22 cellular contexts compared by ENCODE assay signal in genomic region chr14:22526744-22527143, GRCh38.
DNase-seq lines count a peak whose midpoint lies in the region; ATAC-seq and TF ChIP-seq lines count a peak whose summit lies in the region.
"Had no signal": no experiment of that assay in that cellular context is flagged by ENCODE, and none has a peak within 500 bp of the region (broad histone marks: within the 10 kb centered on the region; RNA-seq: fewer than 3 reads in every experiment).

No MANE protein-coding gene starts in this region.

- TF ChIP-seq CTCF in CD8-positive, alpha-beta T cell (IDR thresholded peaks at IDR 0.05): no peak
- TF ChIP-seq CTCF in activated CD8-positive, alpha-beta T cell treated with anti-CD3 and anti-CD28 coated beads for 36 hours (IDR thresholded peaks at IDR 0.05): no peak

- peak overlapping the region; percentile 86 for H3K4me3 Mint-ChIP-seq in activated T-cell treated with anti-CD3 and anti-CD28 coated beads, Interleukin-2, amount 50 U/mL, for 24 hours
- peak overlapping the region; percentile 86 for H3K4me3 Mint-ChIP-seq in CD8-positive, alpha-beta T cell
- peak overlapping the region; percentile 79 for H3K4me3 Mint-ChIP-seq in activated CD8-positive, alpha-beta T cell treated with anti-CD3 and anti-CD28 coated beads for 36 hours
- H3K4me3 Mint-ChIP-seq in memory B cell: peak overlapping the region; percentile 58

- H3K27me3 Mint-ChIP-seq in activated T-cell treated with anti-CD3 and anti-CD28 coated beads, Interleukin-2, amount 50 U/mL, for 24 hours: no peaks in the 10 kb centered on the region
- no peaks in the 10 kb centered on the region for H3K27me3 Mint-ChIP-seq in CD8-positive, alpha-beta T cell (ENCODE audit: low read depth)
- no peaks in the 10 kb centered on the region for H3K27me3 Mint-ChIP-seq in activated CD8-positive, alpha-beta T cell treated with anti-CD3 and anti-CD28 coated beads for 36 hours
- no peaks in the 10 kb centered on the region for H3K27me3 Mint-ChIP-seq in memory B cell

- H3K4me3 ChIP-seq in CD8-positive, alpha-beta T cell (ENCODE audit: low read depth, low read length): peak overlapping the region; percentile 61
- H3K4me3 ChIP-seq: gastroesophageal sphincter, tibial nerve had no signal

- H3K36me3 ChIP-seq in CD8-positive, alpha-beta T cell (ENCODE audit: insufficient read depth, low read length): peaks cover 36% of the 10 kb centered on the region
- H3K36me3 ChIP-seq: gastroesophageal sphincter, tibial nerve had no signal

- no peaks in the 10 kb centered on the region for H3K9me3 ChIP-seq in CD8-positive, alpha-beta T cell (ENCODE audit: low read length)
- H3K9me3 ChIP-seq: gastroesophageal sphincter, tibial nerve had no signal

- H3K27ac Mint-ChIP-seq in activated T-cell treated with anti-CD3 and anti-CD28 coated beads, Interleukin-2, amount 50 U/mL, for 24 hours: peak overlapping the region; percentile 99
- peak overlapping the region; percentile 99 for H3K27ac Mint-ChIP-seq in CD8-positive, alpha-beta T cell
- H3K27ac Mint-ChIP-seq in activated CD8-positive, alpha-beta T cell treated with anti-CD3 and anti-CD28 coated beads for 36 hours: peak overlapping the region; percentile 96
- peak overlapping the region; percentile 31 for H3K27ac Mint-ChIP-seq in memory B cell

- CTCF ChIA-PET in CD8-positive, alpha-beta T cell (lab: Charles Lee): interaction anchor here (0.7 to 12.3 kb wide), 7 partner anchors 11 to 43 kb away, joined by 3 to 225 read pairs (median 14); no protein-coding TSS in a partner anchor
- CTCF ChIA-PET in activated CD8-positive, alpha-beta T cell treated with anti-CD3 and anti-CD28 coated beads for 36 hours (lab: Charles Lee): interaction anchor here (0.8 to 3.8 kb wide), 10 partner anchors 8 to 608 kb away, joined by 3 to 17 read pairs (median 5); no protein-coding TSS in a partner anchor

- peak overlapping the region; percentile 27 for H3K27ac ChIP-seq in CD8-positive, alpha-beta T cell (ENCODE audit: low read depth, low read length)
- H3K27ac ChIP-seq: C4-2B, gastroesophageal sphincter had no signal

- intact Hi-C loops in CD8-positive, alpha-beta T cell (cut with DNase I, micrococcal nuclease): loop anchor here in 1 of 2 experiments (2.0 kb wide), 2 partner anchors 14 kb away; no protein-coding TSS in a partner anchor
- intact Hi-C loops in activated CD8-positive, alpha-beta T cell treated with anti-CD3 and anti-CD28 coated beads for 36 hours (cut with micrococcal nuclease): no loop called here

- H3K4me1 Mint-ChIP-seq in activated T-cell treated with anti-CD3 and anti-CD28 coated beads, Interleukin-2, amount 50 U/mL, for 24 hours (ENCODE audit: low read depth): peaks cover 92% of the 10 kb centered on the region
- H3K4me1 Mint-ChIP-seq in CD8-positive, alpha-beta T cell (ENCODE audit: low read depth): peaks cover 90% of the 10 kb centered on the region
- peaks cover 71% of the 10 kb centered on the region for H3K4me1 Mint-ChIP-seq in activated CD8-positive, alpha-beta T cell treated with anti-CD3 and anti-CD28 coated beads for 36 hours (ENCODE audit: low read depth)
- H3K4me1 Mint-ChIP-seq in memory B cell: peaks cover 45% of the 10 kb centered on the region

- POLR2A ChIA-PET in CD8-positive, alpha-beta T cell (lab: Charles Lee): interaction anchor here (0.6 to 12.3 kb wide), 10 partner anchors 13 to 420 kb away, joined by 3 to 348 read pairs (median 5); no protein-coding TSS in a partner anchor
- POLR2A ChIA-PET in activated CD8-positive, alpha-beta T cell treated with anti-CD3 and anti-CD28 coated beads for 36 hours (lab: Charles Lee): interaction anchor here (0.9 to 20.6 kb wide), 11 partner anchors 7 to 884 kb away, joined by 3 to 1006 read pairs (median 5); partner anchors contain the start of gene DAD1

- peaks cover 98% of the 10 kb centered on the region for H3K36me3 Mint-ChIP-seq in activated T-cell treated with anti-CD3 and anti-CD28 coated beads, Interleukin-2, amount 50 U/mL, for 24 hours (ENCODE audit: low read depth)
- peaks cover 88% of the 10 kb centered on the region for H3K36me3 Mint-ChIP-seq in CD8-positive, alpha-beta T cell
- H3K36me3 Mint-ChIP-seq in activated CD8-positive, alpha-beta T cell treated with anti-CD3 and anti-CD28 coated beads for 36 hours (ENCODE audit: low read depth): peaks cover 96% of the 10 kb centered on the region
- H3K36me3 Mint-ChIP-seq in memory B cell: peaks cover 2% of the 10 kb centered on the region

- H3K9me3 Mint-ChIP-seq in activated T-cell treated with anti-CD3 and anti-CD28 coated beads, Interleukin-2, amount 50 U/mL, for 24 hours: no peaks in the 10 kb centered on the region
- H3K9me3 Mint-ChIP-seq in CD8-positive, alpha-beta T cell: no peaks in the 10 kb centered on the region
- no peaks in the 10 kb centered on the region for H3K9me3 Mint-ChIP-seq in activated CD8-positive, alpha-beta T cell treated with anti-CD3 and anti-CD28 coated beads for 36 hours
- H3K9me3 Mint-ChIP-seq in memory B cell: no peaks in the 10 kb centered on the region

- DNase-seq in activated T-cell treated with anti-CD3 and anti-CD28 coated beads, Interleukin-2, amount 50 U/mL, for 24 hours: no peak
- DNase-seq in activated T-cell treated with anti-CD3 and anti-CD28 coated beads, Interleukin-2, amount 50 U/mL, for 48 hours: no peak
- DNase-seq in CD8-positive, alpha-beta T cell: no peak
- peak; percentile 3 for DNase-seq in activated CD8-positive, alpha-beta T cell treated with anti-CD3 and anti-CD28 coated beads for 36 hours
- DNase-seq in memory B cell (ENCODE audit: low spot score in 2 of 2) (no peak), DMS53 (lab: John Stamatoyannopoulos, UW) (no peak)
- DNase-seq: activated effector memory CD4-positive, alpha-beta T cell treated with anti-CD3 and anti-CD28 coated beads, Interleukin-2, amount 50 U/mL, for 16 hours; DMS79; H7; KG1; mammary epithelial cell; MV-4-11; NCI-H187; stimulated activated CD4-positive, alpha-beta T cell treated with anti-CD3 and anti-CD28 coated beads, Interleukin-12 subunit alpha, Interleukin-12 subunit beta, amount 100 ng/mL, for 4 hours; stimulated activated CD8-positive, alpha-beta memory T cell treated with anti-CD3 and anti-CD28 coated beads, Interleukin-4, amount 100 ng/mL, for 48 hours had no signal

- H3K27me3 ChIP-seq in CD8-positive, alpha-beta T cell (ENCODE audit: insufficient read depth, low read length): no peaks in the 10 kb centered on the region
- H3K27me3 ChIP-seq: gastroesophageal sphincter, tibial nerve had no signal

- peaks cover 90% of the 10 kb centered on the region for H3K4me1 ChIP-seq in CD8-positive, alpha-beta T cell (ENCODE audit: insufficient read depth, low read length)
- H3K4me1 ChIP-seq: gastroesophageal sphincter had no signal

- no peak for ATAC-seq in CD8-positive, alpha-beta T cell
- no peak for ATAC-seq in activated CD8-positive, alpha-beta T cell treated with anti-CD3 and anti-CD28 coated beads for 36 hours
- ATAC-seq in memory B cell (ENCODE audit: low read depth) (no peak), GM18907 (IDR thresholded peaks at IDR 0.05; ENCODE audit: unreplicated experiment) (no peak), GM18867 (IDR thresholded peaks at IDR 0.05; ENCODE audit: unreplicated experiment) (no peak)
- ATAC-seq: esophagus mucosa, gastroesophageal sphincter, Right ventricle myocardium inferior had no signal

Comparison
In these comparisons a context has a peak if more than half of its experiments do, and no peak if none do; other contexts are left out.
1. H3K27ac Mint-ChIP-seq: peak in every context shown above with its lines; median percentile 99 in activated T-cell treated with anti-CD3 and anti-CD28 coated beads, Interleukin-2, amount 50 U/mL, for 24 hours; 99 in CD8-positive, alpha-beta T cell; 96 in activated CD8-positive, alpha-beta T cell treated with anti-CD3 and anti-CD28 coated beads for 36 hours; 31 in memory B cell.